Comparison of ENCODE assay signal across 9 cellular contexts in genomic region chr10:31758495-31758894, GRCh38.
A peak's percentile ranks its signal among the peaks of the same experiment; 100 is the strongest.
DNase-seq lines count a peak whose midpoint lies in the region; ATAC-seq, FAIRE-seq and TF ChIP-seq lines count a peak whose summit lies in the region.
"Had no signal": no experiment of that assay in that cellular context is flagged by ENCODE, and none has a peak within 500 bp of the region (broad histone marks: within the 10 kb centered on the region; RNA-seq: fewer than 3 reads in every experiment).

No MANE protein-coding gene starts in this region.

- H3K9me3 Mint-ChIP-seq in activated CD8-positive, alpha-beta T cell treated with anti-CD3 and anti-CD28 coated beads, Interleukin-2, amount 10 ng/mL, durations not matched to agents 7 days and 5 days (ENCODE audit: insufficient read depth) = peaks cover under 1% of the 10 kb centered on the region
- no peaks in the 10 kb centered on the region for H3K9me3 Mint-ChIP-seq in activated CD8-positive, alpha-beta T cell treated with anti-CD3 and anti-CD28 coated beads for 36 hours

- H3K4me3 ChIP-seq in adrenal gland (no peak overlapping the region), keratinocyte (ENCODE audit: control insufficient read depth in 2 of 3, extremely low read depth in 1 of 3, insufficient read depth in 2 of 3, low read depth in 1 of 3, low read length in 3 of 3) (no peak overlapping the region), suprapubic skin (peak overlapping the region; percentile 89), upper lobe of right lung (no peak overlapping the region)

- H3K27ac Mint-ChIP-seq in activated CD8-positive, alpha-beta T cell treated with anti-CD3 and anti-CD28 coated beads, Interleukin-2, amount 10 ng/mL, durations not matched to agents 7 days and 5 days = no peak overlapping the region
- H3K27ac Mint-ChIP-seq in activated CD8-positive, alpha-beta T cell treated with anti-CD3 and anti-CD28 coated beads for 36 hours = no peak overlapping the region

- peak overlapping the region; percentile 31 for H3K4me3 Mint-ChIP-seq in activated CD8-positive, alpha-beta T cell treated with anti-CD3 and anti-CD28 coated beads, Interleukin-2, amount 10 ng/mL, durations not matched to agents 7 days and 5 days
- no peak overlapping the region for H3K4me3 Mint-ChIP-seq in activated CD8-positive, alpha-beta T cell treated with anti-CD3 and anti-CD28 coated beads for 36 hours

- TF ChIP-seq EP300 in suprapubic skin (IDR thresholded peaks at IDR 0.05) = no peak

- H3K9me3 ChIP-seq in adrenal gland (replicated peaks in 1 of 3) (no peaks in the 10 kb centered on the region), keratinocyte (ENCODE audit: control insufficient read depth, low read depth, low read length) (no peaks in the 10 kb centered on the region), suprapubic skin (no peaks in the 10 kb centered on the region), upper lobe of right lung (no peaks in the 10 kb centered on the region)

- no peaks in the 10 kb centered on the region for H3K36me3 Mint-ChIP-seq in activated CD8-positive, alpha-beta T cell treated with anti-CD3 and anti-CD28 coated beads, Interleukin-2, amount 10 ng/mL, durations not matched to agents 7 days and 5 days (ENCODE audit: low read depth)
- H3K36me3 Mint-ChIP-seq in activated CD8-positive, alpha-beta T cell treated with anti-CD3 and anti-CD28 coated beads for 36 hours (ENCODE audit: low read depth) = no peaks in the 10 kb centered on the region

- TF ChIP-seq POLR2A in adrenal gland (IDR thresholded peaks at IDR 0.05) (no peak), suprapubic skin (IDR thresholded peaks at IDR 0.05) (no peak)

- H3K27ac ChIP-seq in adrenal gland (peak overlapping the region in 3 of 5 donors; percentile 23 to 96 (median 96)), keratinocyte (ENCODE audit: control insufficient read depth, insufficient read depth, low read length) (no peak overlapping the region), suprapubic skin (peak overlapping the region; percentile 97), upper lobe of right lung (no peak overlapping the region)

- no peaks in the 10 kb centered on the region for H3K27me3 ChIP-seq in adrenal gland
- H3K27me3 ChIP-seq in keratinocyte (ENCODE audit: control insufficient read depth, extremely low read depth, insufficient read depth, low read length) = no peaks in the 10 kb centered on the region
- no peaks in the 10 kb centered on the region for H3K27me3 ChIP-seq in suprapubic skin
- no peaks in the 10 kb centered on the region for H3K27me3 ChIP-seq in upper lobe of right lung

- H3K4me1 ChIP-seq in adrenal gland (replicated peaks in 1 of 2) (peaks cover 17 to 51% of the 10 kb centered on the region in 2 donors), keratinocyte (ENCODE audit: control insufficient read depth, extremely low read depth, insufficient read depth, low read length) (peaks cover 15% of the 10 kb centered on the region), suprapubic skin (peaks cover 49% of the 10 kb centered on the region), upper lobe of right lung (peaks cover 21% of the 10 kb centered on the region)

- peaks cover 15% of the 10 kb centered on the region for H3K4me1 Mint-ChIP-seq in activated CD8-positive, alpha-beta T cell treated with anti-CD3 and anti-CD28 coated beads, Interleukin-2, amount 10 ng/mL, durations not matched to agents 7 days and 5 days (ENCODE audit: low read depth)
- peaks cover 17% of the 10 kb centered on the region for H3K4me1 Mint-ChIP-seq in activated CD8-positive, alpha-beta T cell treated with anti-CD3 and anti-CD28 coated beads for 36 hours (ENCODE audit: low read depth)

- no peaks in the 10 kb centered on the region for H4K20me1 ChIP-seq in keratinocyte (ENCODE audit: control insufficient read depth, extremely low read depth, insufficient read depth, low read length)

- H3K79me2 ChIP-seq in keratinocyte (ENCODE audit: control insufficient read depth, insufficient read depth, low read length) = no peaks in the 10 kb centered on the region

- peak overlapping the region; percentile 74 for H3K4me2 ChIP-seq in keratinocyte (ENCODE audit: control insufficient read depth, extremely low read depth, insufficient read depth, low read depth, low read length)

- H3K9ac ChIP-seq in keratinocyte (ENCODE audit: control insufficient read depth, extremely low read depth, insufficient read depth, low read length) = no peak overlapping the region

- H3K27me3 Mint-ChIP-seq in activated CD8-positive, alpha-beta T cell treated with anti-CD3 and anti-CD28 coated beads, Interleukin-2, amount 10 ng/mL, durations not matched to agents 7 days and 5 days (ENCODE audit: low read depth) = no peaks in the 10 kb centered on the region
- H3K27me3 Mint-ChIP-seq in activated CD8-positive, alpha-beta T cell treated with anti-CD3 and anti-CD28 coated beads for 36 hours = no peaks in the 10 kb centered on the region

- no peaks in the 10 kb centered on the region for H3K36me3 ChIP-seq in adrenal gland (replicated peaks in 1 of 2)
- H3K36me3 ChIP-seq in keratinocyte (ENCODE audit: control insufficient read depth in 2 of 2, extremely low read depth in 1 of 2, insufficient read depth in 2 of 2, low read length in 2 of 2) = no peaks in the 10 kb centered on the region
- H3K36me3 ChIP-seq in suprapubic skin = no peaks in the 10 kb centered on the region
- no peaks in the 10 kb centered on the region for H3K36me3 ChIP-seq in upper lobe of right lung

- whole genome bisulfite sequencing in adrenal gland, 4 donors = 42 to 57% (median 48%) methylated on average over 5 of the region's 5 CpGs
- 50% methylated on average over 5 of the region's 5 CpGs for WGBS in suprapubic skin

- CTCF ChIA-PET in activated CD8-positive, alpha-beta T cell treated with anti-CD3 and anti-CD28 coated beads, Interleukin-2, amount 10 ng/mL, durations not matched to agents 7 days and 5 days (lab: Charles Lee) = interaction anchor here (1.5 kb wide), 1 partner anchor 13 kb away, joined by 3 read pairs; no protein-coding TSS in a partner anchor
- CTCF ChIA-PET in activated CD8-positive, alpha-beta T cell treated with anti-CD3 and anti-CD28 coated beads for 36 hours (lab: Charles Lee) = no interaction called here
- CTCF ChIA-PET in HEK293T (lab: Yijun Ruan, JAX) = no interaction called here

- dilution Hi-C loops in keratinocyte (cut with MboI; ENCODE audit: extremely low pct_ligation_motif_present, low sequenced_read_pairs) = no loop called here

- intact Hi-C loops in activated CD8-positive, alpha-beta T cell treated with anti-CD3 and anti-CD28 coated beads for 36 hours (cut with micrococcal nuclease) = loop anchor here (10.0 kb wide), 1 partner anchor 434 kb away; no protein-coding TSS in a partner anchor
- intact Hi-C loops in adrenal gland (cut with DNase I) (no loop called here), upper lobe of right lung (cut with DNase I) (no loop called here)

- no peak for ATAC-seq in activated CD8-positive, alpha-beta T cell treated with anti-CD3 and anti-CD28 coated beads, Interleukin-2, amount 10 ng/mL, durations not matched to agents 7 days and 5 days
- ATAC-seq in activated CD8-positive, alpha-beta T cell treated with anti-CD3 and anti-CD28 coated beads for 36 hours = no peak
- ATAC-seq in upper lobe of right lung (no peak), HG03108 (IDR thresholded peaks at IDR 0.05; ENCODE audit: unreplicated experiment) (no peak)

- H2AFZ ChIP-seq in keratinocyte (ENCODE audit: control insufficient read depth, low read length) = no peak overlapping the region

- FAIRE-seq in keratinocyte (lab: Jason Lieb, UNC) = no peak
- FAIRE-seq: frontal cortex had no signal

- no peak for DNase-seq in activated CD8-positive, alpha-beta T cell treated with anti-CD3 and anti-CD28 coated beads, Interleukin-2, amount 10 ng/mL, durations not matched to agents 7 days and 5 days
- DNase-seq in activated CD8-positive, alpha-beta T cell treated with anti-CD3 and anti-CD28 coated beads for 36 hours = no peak
- DNase-seq in adrenal gland = peak in 1 of 7 donors; percentile 41
- DNase-seq in keratinocyte (ENCODE audit: low read depth, low spot score) = no peak
- no peak for DNase-seq in suprapubic skin (ENCODE audit: low spot score in 2 of 2)
- no peak for DNase-seq in upper lobe of right lung
- no peak for DNase-seq in HEK293T (ENCODE audit: extremely low spot score)

- TF ChIP-seq CTCF in activated CD8-positive, alpha-beta T cell treated with anti-CD3 and anti-CD28 coated beads for 36 hours (IDR thresholded peaks at IDR 0.05) = no peak
- TF ChIP-seq CTCF in adrenal gland (IDR thresholded peaks at IDR 0.05) (no peak), keratinocyte (optimal IDR thresholded peaks at IDR 0.05 in 1 of 3, IDR thresholded peaks at IDR 0.05 in 1 of 3, conservative IDR thresholded peaks at IDR 0.05 in 1 of 3; ENCODE audit: extremely low read depth in 1 of 3, insufficient read depth in 2 of 3, low read length in 3 of 3) (no peak), suprapubic skin (IDR thresholded peaks at IDR 0.05) (no peak), upper lobe of right lung (IDR thresholded peaks at IDR 0.05) (no peak)

- H3K9me1 ChIP-seq in keratinocyte (ENCODE audit: control insufficient read depth, extremely low read depth, insufficient read depth, low read length) = no peaks in the 10 kb centered on the region

- POLR2A ChIA-PET in activated CD8-positive, alpha-beta T cell treated with anti-CD3 and anti-CD28 coated beads, Interleukin-2, amount 10 ng/mL, durations not matched to agents 7 days and 5 days (lab: Charles Lee) = no interaction called here
- POLR2A ChIA-PET in activated CD8-positive, alpha-beta T cell treated with anti-CD3 and anti-CD28 coated beads for 36 hours (lab: Charles Lee) = interaction anchor here (2.4 kb wide), 1 partner anchor 13 kb away, joined by 16 read pairs; no protein-coding TSS in a partner anchor
- POLR2A ChIA-PET in HEK293T (lab: Yijun Ruan, JAX) = no interaction called here

TF ChIP-seq in HEK293T, 16 proteins besides CTCF, POLR2A, EP300 and RAD21:
- no peak for TF ChIP-seq SP1 (IDR thresholded peaks at IDR 0.05)
- TF ChIP-seq FOXM1 (IDR thresholded peaks at IDR 0.05; ENCODE audit: borderline replicate concordance) = no peak
- no peak for TF ChIP-seq HDGF (IDR thresholded peaks at IDR 0.05; ENCODE audit: borderline replicate concordance)
- TF ChIP-seq ARNT (IDR thresholded peaks at IDR 0.05) = no peak
- no peak for TF ChIP-seq LEF1 (IDR thresholded peaks at IDR 0.05; ENCODE audit: borderline replicate concordance)
- no peak for TF ChIP-seq CTBP1 (IDR thresholded peaks at IDR 0.05; ENCODE audit: borderline replicate concordance)
- TF ChIP-seq, protein P1, sequence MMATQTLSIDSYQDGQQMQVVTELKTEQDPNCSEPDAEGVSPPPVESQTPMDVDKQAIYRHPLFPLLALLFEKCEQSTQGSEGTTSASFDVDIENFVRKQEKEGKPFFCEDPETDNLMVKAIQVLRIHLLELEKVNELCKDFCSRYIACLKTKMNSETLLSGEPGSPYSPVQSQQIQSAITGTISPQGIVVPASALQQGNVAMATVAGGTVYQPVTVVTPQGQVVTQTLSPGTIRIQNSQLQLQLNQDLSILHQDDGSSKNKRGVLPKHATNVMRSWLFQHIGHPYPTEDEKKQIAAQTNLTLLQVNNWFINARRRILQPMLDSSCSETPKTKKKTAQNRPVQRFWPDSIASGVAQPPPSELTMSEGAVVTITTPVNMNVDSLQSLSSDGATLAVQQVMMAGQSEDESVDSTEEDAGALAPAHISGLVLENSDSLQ (IDR thresholded peaks at IDR 0.05) = no peak
TF ChIP-seq in HEK293T: peak in this region for 0.

Comparison
In these comparisons a context has a peak if more than half of its experiments do, and no peak if none do; other contexts are left out.
1. H3K27ac ChIP-seq: peak in adrenal gland (3 of 5) and suprapubic skin (single experiment); none in keratinocyte (single experiment) and upper lobe of right lung (single experiment).